In the genomic region with DNA sequence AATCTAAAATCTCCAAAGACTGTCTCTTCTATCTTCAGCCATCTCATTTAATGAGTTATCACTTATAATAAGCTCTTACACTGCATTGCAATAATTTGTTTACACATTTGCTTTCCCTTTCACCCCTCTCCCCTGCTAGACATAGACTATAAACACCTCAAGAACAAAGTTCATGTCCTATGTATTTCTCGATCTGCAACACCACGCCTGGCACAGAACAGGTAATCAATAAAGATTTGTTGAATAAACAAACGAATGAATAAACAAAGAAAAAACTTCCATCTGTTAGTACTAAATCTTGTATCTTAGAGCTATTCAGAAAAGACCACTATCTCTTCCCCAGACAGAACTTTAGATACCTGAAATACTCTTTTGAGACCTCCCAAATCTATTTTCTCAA, we compare ENCODE assay signal across 18 cellular contexts.
"Had no signal": no experiment of that assay in that cellular context is flagged by ENCODE, and none has a peak within 500 bp of the region (broad histone marks: within the 10 kb centered on the region; RNA-seq: fewer than 3 reads in every experiment).

No MANE protein-coding gene starts in this region.

- DNase-seq: central memory CD4-positive, alpha-beta T cell; effector CD8-positive, alpha-beta T cell; foreskin melanocyte; heart left ventricle; hippocampal formation; kidney glomerular epithelial cell; left lung; lower lobe of right lung; mesenchymal stem cell; midbrain; naive B cell; sigmoid colon; stimulated activated CD4-positive, alpha-beta T cell treated with anti-CD3 and anti-CD28 coated beads, Interleukin-2, amount 100 ng/mL, for 48 hours; testis had no signal

- H3K27ac ChIP-seq: coronary artery, heart left ventricle, left lung, lower lobe of right lung, sigmoid colon, testis, tibial nerve had no signal

- H3K4me3 ChIP-seq: coronary artery, heart left ventricle, left lung, lower lobe of right lung, sigmoid colon, smooth muscle cell, testis, tibial nerve had no signal

- H3K4me1 ChIP-seq: lower lobe of right lung, testis had no signal

- H3K36me3 ChIP-seq: lower lobe of right lung, sigmoid colon, tibial nerve had no signal

- H3K27me3 ChIP-seq: heart left ventricle, left lung, sigmoid colon, testis, tibial nerve had no signal

- H3K9me3 ChIP-seq: heart left ventricle, left lung, lower lobe of right lung, sigmoid colon, testis, tibial nerve had no signal

- ATAC-seq: heart left ventricle; left lung; lower lobe of right lung; stimulated activated memory B cell treated with anti-CD40 and anti-IgM and Interleukin-4, amounts not matched to agents 10 μg/mL and 1 μg/mL and 100 μg/mL, for 72 hours had no signal
